ENCODE assay signal across 8 cellular contexts in the genomic region with DNA sequence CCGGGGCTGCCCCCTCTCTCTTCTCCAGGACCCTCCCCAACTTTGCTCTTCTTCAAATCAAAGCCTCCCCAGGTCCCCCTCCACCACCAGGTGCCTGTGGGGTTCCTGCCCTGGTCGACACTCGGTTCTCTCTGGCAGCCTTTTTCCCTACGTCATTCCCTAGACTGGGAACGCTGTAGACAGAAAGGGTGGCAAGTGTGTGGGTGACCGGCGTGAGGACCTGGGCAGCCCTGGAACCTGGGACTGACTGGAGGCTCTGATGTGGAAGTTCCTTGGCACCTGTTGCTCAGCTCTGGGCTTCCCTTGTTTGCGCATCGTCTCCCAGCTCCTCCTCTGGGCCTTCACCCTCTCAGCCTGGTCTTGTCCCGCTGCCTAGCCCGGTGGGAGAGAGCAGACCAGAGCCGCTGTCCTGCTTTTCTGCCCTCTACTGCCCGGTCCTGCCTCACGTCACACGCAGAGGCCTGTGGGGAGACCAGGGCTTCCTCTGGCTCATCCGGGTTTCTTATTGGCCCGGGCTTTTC. TPM values are rescaled to one million over a fixed set of nuclear protein-coding genes. Genes with fewer than 3 reads are reported as not detected.
DNase-seq lines count a peak whose midpoint lies in the region; ATAC-seq and TF ChIP-seq lines count a peak whose summit lies in the region.

No MANE protein-coding gene starts in this region.

- no peaks in the 10 kb centered on the region for H3K9me3 Mint-ChIP-seq in mesothelial cell of epicardium

- H3K9me3 ChIP-seq in BE2C: no peaks in the 10 kb centered on the region
- no peaks in the 10 kb centered on the region for H3K9me3 ChIP-seq in HUES48 (ENCODE audit: control insufficient read depth, insufficient read depth, low read length)
- H3K9me3 ChIP-seq in adipocyte (ENCODE audit: control insufficient read depth, low read length): no peaks in the 10 kb centered on the region

- H3K27me3 Mint-ChIP-seq in mesothelial cell of epicardium (ENCODE audit: low read depth): no peaks in the 10 kb centered on the region

- H3K27me3 ChIP-seq in BE2C: no peaks in the 10 kb centered on the region
- no peaks in the 10 kb centered on the region for H3K27me3 ChIP-seq in HUES48 (ENCODE audit: control insufficient read depth, insufficient read depth, low read length)
- no peaks in the 10 kb centered on the region for H3K27me3 ChIP-seq in adipocyte (replicated peaks; ENCODE audit: control insufficient read depth, insufficient read depth, low read length)

- peak overlapping the region; percentile 76 for H3K27ac Mint-ChIP-seq in mesothelial cell of epicardium

- peak overlapping the region; percentile 84 for H3K4me3 Mint-ChIP-seq in mesothelial cell of epicardium

- no peak overlapping the region for H3K27ac ChIP-seq in HUES48 (ENCODE audit: low read depth, low read length)

- H3K9ac ChIP-seq in HUES48 (ENCODE audit: low read depth, low read length) (peak overlapping the region; percentile 87), adipocyte (ENCODE audit: low read length) (peak overlapping the region; percentile 62)

- no peaks in the 10 kb centered on the region for H3K4me1 ChIP-seq in BE2C
- H3K4me1 ChIP-seq in HUES48 (ENCODE audit: control insufficient read depth, insufficient read depth, low read length): peaks cover 12% of the 10 kb centered on the region
- H3K4me1 ChIP-seq in adipocyte (ENCODE audit: control insufficient read depth, insufficient read depth, low read length): peaks cover 27% of the 10 kb centered on the region

- DNase-seq in BE2C: no peak
- no peak for DNase-seq in adipocyte (ENCODE audit: low read depth)
- DNase-seq in mesothelial cell of epicardium (ENCODE audit: low spot score in 2 of 2, unreplicated experiment in 2 of 2): no peak
- no peak for DNase-seq in HCEC 1CT
- DNase-seq in left lobe of liver (ENCODE audit: low spot score): no peak

- peaks cover 48% of the 10 kb centered on the region for H3K36me3 ChIP-seq in BE2C
- H3K36me3 ChIP-seq in HUES48 (ENCODE audit: control insufficient read depth, insufficient read depth, low read length): peaks cover 61% of the 10 kb centered on the region
- peaks cover 13% of the 10 kb centered on the region for H3K36me3 ChIP-seq in adipocyte (ENCODE audit: control insufficient read depth, insufficient read depth, low read length, severe bottlenecking)

- H3K4me3 ChIP-seq in BE2C (ENCODE audit: low read depth, low read length) (peak overlapping the region; percentile 89), HUES48 (ENCODE audit: low read depth, low read length) (peak overlapping the region; percentile 88), adipocyte (ENCODE audit: low read length) (no peak overlapping the region)

- ATAC-seq in HG03439 (IDR thresholded peaks at IDR 0.05; ENCODE audit: unreplicated experiment) (no peak), GM21381 (IDR thresholded peaks at IDR 0.05; ENCODE audit: unreplicated experiment) (no peak), left lobe of liver (no peak)

- no peak for TF ChIP-seq CTCF in BE2C (IDR thresholded peaks at IDR 0.05; ENCODE audit: low read depth, low read length)
- no peak for TF ChIP-seq CTCF in mesothelial cell of epicardium (IDR thresholded peaks at IDR 0.05; ENCODE audit: unreplicated experiment)

- H3K4me1 Mint-ChIP-seq in mesothelial cell of epicardium: peaks cover 30% of the 10 kb centered on the region

- peaks cover 5% of the 10 kb centered on the region for H3K36me3 Mint-ChIP-seq in mesothelial cell of epicardium

RNA-seq across cellular contexts. Expression of a gene that starts 1.3 kb away (rescaled TPM):
- 38.0 TPM for polyA plus RNA-seq in BE2C (2012; ENCODE audit: insufficient read depth, insufficient read length, low read depth)
- total RNA-seq in mesothelial cell of epicardium: 38.9 to 45.3 TPM (median 44.4 TPM) in 3 replicates
- 4.5 TPM for total RNA-seq in left lobe of liver

RNA-seq across cellular contexts. Expression of a gene that starts 1.5 kb away (rescaled TPM):
- polyA plus RNA-seq in BE2C (2012; ENCODE audit: insufficient read depth, insufficient read length, low read depth): 87.6 TPM
- total RNA-seq in mesothelial cell of epicardium: 36.0 to 37.8 TPM (median 37.3 TPM) in 3 replicates
- 30.3 TPM for total RNA-seq in left lobe of liver

RNA-seq across cellular contexts. Expression of a gene that starts 10.5 kb away (rescaled TPM):
- polyA plus RNA-seq in BE2C (2012; ENCODE audit: insufficient read depth, insufficient read length, low read depth): 66.8 TPM
- total RNA-seq in mesothelial cell of epicardium (45.8 to 50.6 TPM (median 49.8 TPM) in 3 replicates), left lobe of liver (12.3 TPM)

RNA-seq across cellular contexts. Expression of a gene that starts 38.5 kb away (rescaled TPM):
- polyA plus RNA-seq in BE2C (2012; ENCODE audit: insufficient read depth, insufficient read length, low read depth): 6.2 TPM
- total RNA-seq in mesothelial cell of epicardium (7.2 to 10.5 TPM (median 7.6 TPM) in 3 replicates), left lobe of liver (2.2 TPM)
